Comparison of ENCODE assay signal across 2 cellular contexts in genomic region chr20:63546686-63547483, GRCh38.
TF ChIP-seq lines count a peak whose summit lies in the region.

No MANE protein-coding gene starts in this region.

TF ChIP-seq in HEK293, 187 proteins besides CTCF, POLR2A, EP300 and RAD21:
- no peak for TF ChIP-seq PRDM2 (tag by site-specific recombination; IDR thresholded peaks at IDR 0.05; ENCODE audit: borderline replicate concordance)
- no peak for TF ChIP-seq ZNF24 (tag by site-specific recombination; IDR thresholded peaks at IDR 0.05)
- no peak for TF ChIP-seq ZNF624 (tag by site-specific recombination; IDR thresholded peaks at IDR 0.05)
- no peak for TF ChIP-seq GLI2 (tag by site-specific recombination; IDR thresholded peaks at IDR 0.05; ENCODE audit: borderline replicate concordance, low read depth)
- TF ChIP-seq ZNF701 (tag by site-specific recombination; IDR thresholded peaks at IDR 0.05) = no peak
- TF ChIP-seq ZNF600 (tag by site-specific recombination; IDR thresholded peaks at IDR 0.05) = 0 out of 2 replicates have a peak, but pooled peaks have one; percentile 26
- no peak for TF ChIP-seq ZNF514 (tag by site-specific recombination; IDR thresholded peaks at IDR 0.05)

TF ChIP-seq in K562, 482 proteins besides CTCF, POLR2A, EP300 and RAD21:
- no peak for TF ChIP-seq ZNF592 (IDR thresholded peaks at IDR 0.05)
- no peak for TF ChIP-seq FOXJ2 (tag; IDR thresholded peaks at IDR 0.05)
- no peak for TF ChIP-seq PML (IDR thresholded peaks at IDR 0.05; ENCODE audit: low read length)
- no peak for TF ChIP-seq GTF2E2 (tag; IDR thresholded peaks at IDR 0.05)
- peak; percentile 95 for TF ChIP-seq ZNF24 (IDR thresholded peaks at IDR 0.05)
- no peak for TF ChIP-seq CHAMP1 (IDR thresholded peaks at IDR 0.05)
- TF ChIP-seq ZNF740 (CRISPR knock-in tag; IDR thresholded peaks at IDR 0.05) = peak; percentile 78
- no peak for TF ChIP-seq ZNF740 (tag; IDR thresholded peaks at IDR 0.05)
- no peak for TF ChIP-seq ZNF449 (CRISPR knock-in tag; IDR thresholded peaks at IDR 0.05)
- no peak for TF ChIP-seq ZBTB40 (IDR thresholded peaks at IDR 0.05)
- no peak for TF ChIP-seq ZBTB40 (CRISPR knock-in tag; IDR thresholded peaks at IDR 0.05)
- TF ChIP-seq MTF1 (CRISPR knock-in tag; IDR thresholded peaks at IDR 0.05; ENCODE audit: borderline replicate concordance) = no peak
- TF ChIP-seq NFE2 (IDR thresholded peaks at IDR 0.05; ENCODE audit: low read depth) = no peak
- TF ChIP-seq SRSF1 (IDR thresholded peaks at IDR 0.05; ENCODE audit: low read depth, low read length) = no peak
- no peak for TF ChIP-seq LARP7 (IDR thresholded peaks at IDR 0.05)
- TF ChIP-seq NFYB (IDR thresholded peaks at IDR 0.05; ENCODE audit: extremely low read depth, insufficient read length) = no peak
- TF ChIP-seq CBX3 (IDR thresholded peaks at IDR 0.05; ENCODE audit: borderline replicate concordance in 1 of 2, low read length in 2 of 2) = no peak
- TF ChIP-seq MBD1 (CRISPR knock-in tag; IDR thresholded peaks at IDR 0.05) = no peak
- no peak for TF ChIP-seq KAT7 (CRISPR knock-in tag; IDR thresholded peaks at IDR 0.05; ENCODE audit: borderline replicate concordance)
- TF ChIP-seq TFAP4 (CRISPR knock-in tag; IDR thresholded peaks at IDR 0.05; ENCODE audit: borderline replicate concordance) = peak; percentile 76
- TF ChIP-seq CBFB (CRISPR knock-in tag; IDR thresholded peaks at IDR 0.05) = no peak
- no peak for TF ChIP-seq HLTF (IDR thresholded peaks at IDR 0.05)
- no peak for TF ChIP-seq SLC30A9 (CRISPR knock-in tag; IDR thresholded peaks at IDR 0.05)
